In genomic region chr6:95128439-95128838, GRCh38 we compare ENCODE assay signal across 33 cellular contexts.
"Had no signal": no experiment of that assay in that cellular context is flagged by ENCODE, and none has a peak within 500 bp of the region (broad histone marks: within the 10 kb centered on the region; RNA-seq: fewer than 3 reads in every experiment).

No MANE protein-coding gene starts in this region.

- H3K27me3 ChIP-seq: adrenal gland, ascending aorta, body of pancreas, brain microvascular endothelial cell, breast epithelium, cardiac muscle cell had no signal

- FAIRE-seq: astrocyte, bronchial epithelial cell had no signal

- H3K36me3 ChIP-seq: adrenal gland, ascending aorta, brain microvascular endothelial cell, breast epithelium, cardiac muscle cell had no signal

- H3K9me3 ChIP-seq: adrenal gland, ascending aorta, body of pancreas, breast epithelium had no signal

- DNase-seq: activated effector memory CD4-positive, alpha-beta T cell treated with anti-CD3 and anti-CD28 coated beads, Interleukin-2, amount 50 U/mL, for 16 hours; activated effector memory CD4-positive, alpha-beta T cell treated with Interleukin-2 at 50 U/mL for 16 hours; activated gamma-delta T cell; activated gamma-delta T cell treated with Interleukin-2 at 50 U/mL for 16 hours; activated naive CD4-positive, alpha-beta T cell; activated naive CD4-positive, alpha-beta T cell treated with anti-CD3 and anti-CD28 coated beads for 36 hours; activated naive CD4-positive, alpha-beta T cell treated with anti-CD3 and anti-CD28 coated beads, Interleukin-2, amount 10 ng/mL, durations not matched to agents 7 days and 5 days; activated naive CD4-positive, alpha-beta T cell treated with anti-CD3 and anti-CD28 coated beads, Interleukin-2, amount 50 U/mL, for 16 hours; activated naive CD4-positive, alpha-beta T cell treated with Interleukin-2 at 50 U/mL for 16 hours; activated naive CD8-positive, alpha-beta T cell treated with anti-CD3 and anti-CD28 coated beads for 36 hours; activated naive CD8-positive, alpha-beta T cell treated with anti-CD3 and anti-CD28 coated beads, Interleukin-2, amount 10 ng/mL, durations not matched to agents 7 days and 5 days; activated naive CD8-positive, alpha-beta T cell treated with anti-CD3 and anti-CD28 coated beads, Interleukin-2, amount 50 U/mL, for 24 hours; activated T-cell treated with anti-CD3 and anti-CD28 coated beads, Interleukin-2, amount 50 U/mL, for 1 hour; activated T-cell treated with anti-CD3 and anti-CD28 coated beads, Interleukin-2, amount 50 U/mL, for 24 hours; activated T-cell treated with anti-CD3 and anti-CD28 coated beads, Interleukin-2, amount 50 U/mL, for 4 hours; activated T-cell treated with anti-CD3 and anti-CD28 coated beads, Interleukin-2, amount 50 U/mL, for 48 hours; activated T-cell treated with anti-CD3 and anti-CD28 coated beads, Interleukin-2, amount 50 U/mL, for 72 hours; adrenal gland; amniotic stem cell; amygdala; anterior cingulate cortex; aorta; body of pancreas; brain microvascular endothelial cell; central memory CD4-positive, alpha-beta T cell; cerebellar nuclear complex had no signal

- H3K4me3 ChIP-seq: adrenal gland, ascending aorta, body of pancreas, breast epithelium, cardiac muscle cell had no signal

- H3K4me1 ChIP-seq: adrenal gland, ascending aorta, body of pancreas, breast epithelium had no signal

- H3K27ac ChIP-seq: adrenal gland, ascending aorta, body of pancreas, brain microvascular endothelial cell, breast epithelium, cardiac muscle cell had no signal

- ATAC-seq: activated naive CD4-positive, alpha-beta T cell treated with anti-CD3 and anti-CD28 coated beads, Interleukin-2, amount 50 U/mL, for 72 hours; activated naive CD8-positive, alpha-beta T cell treated with anti-CD3 and anti-CD28 coated beads, Interleukin-2, amount 50 U/mL, for 24 hours; activated T-cell treated with anti-CD3 and anti-CD28 coated beads, Interleukin-2, amount 50 U/mL, for 4 hours; activated T-cell treated with anti-CD3 and anti-CD28 coated beads, Interleukin-2, amount 50 U/mL, for 72 hours; activated T-helper 17 cell treated with anti-CD3 and anti-CD28 coated beads, Interleukin-2, amount 50 U/mL, for 72 hours; body of pancreas had no signal
